9 cellular contexts compared by ENCODE assay signal in the genomic region with DNA sequence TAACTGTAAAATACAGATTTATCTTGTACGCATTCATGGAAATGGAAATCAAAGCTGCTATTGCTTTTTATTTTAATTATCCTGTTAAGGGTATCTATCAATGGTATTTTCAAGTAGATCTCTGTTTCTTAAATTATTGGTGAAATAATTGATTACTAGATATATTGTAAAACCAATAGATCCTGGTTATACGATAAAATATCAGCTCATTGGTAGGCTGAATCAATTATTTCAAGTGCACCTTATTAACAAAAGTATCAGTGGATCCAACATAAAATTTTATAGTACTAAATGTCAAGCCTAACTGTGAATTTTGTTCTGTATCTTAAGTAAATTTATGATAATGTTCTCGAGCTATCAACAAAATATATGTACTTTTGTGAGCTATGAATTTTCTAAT.
"Had no signal": no experiment of that assay in that cellular context is flagged by ENCODE, and none has a peak within 500 bp of the region (broad histone marks: within the 10 kb centered on the region; RNA-seq: fewer than 3 reads in every experiment).

No MANE protein-coding gene starts in this region.

- FAIRE-seq: H1, H54, HepG2 had no signal

- DNase-seq: H9, HCEC 1CT, KG1 had no signal

- ATAC-seq: GM23338, HepG2 had no signal

- H3K27ac ChIP-seq: HL-60 had no signal

- H3K36me3 Mint-ChIP-seq: IgD-negative memory B cell had no signal

- H3K27me3 Mint-ChIP-seq: IgD-negative memory B cell had no signal

- H3K4me2 ChIP-seq: GM23338 had no signal

- H3K27ac Mint-ChIP-seq: GM23338, H9, IgD-negative memory B cell had no signal

- H2AFZ ChIP-seq: GM23338 had no signal

- H3K4me3 ChIP-seq: GM23338 had no signal

- H3K9me3 Mint-ChIP-seq: GM23338, H9, IgD-negative memory B cell had no signal

- H3K4me3 Mint-ChIP-seq: GM23338, H9, IgD-negative memory B cell had no signal
